Comparison of ENCODE assay signal across 9 cellular contexts in genomic region chr17:18625509-18626104, GRCh38. TPM values are rescaled to one million over a fixed set of nuclear protein-coding genes. Genes with fewer than 3 reads are reported as not detected.
A peak's percentile ranks its signal among the peaks of the same experiment; 100 is the strongest.
DNase-seq lines count a peak whose midpoint lies in the region; ATAC-seq lines count a peak whose summit lies in the region.
"Not testable (repeated sequence)": the region's sequence is repeated elsewhere in the genome, so short reads cannot be mapped to it uniquely, and the experiment has no call there.
"Had no signal": no experiment of that assay in that cellular context is flagged by ENCODE, and none has a peak within 500 bp of the region (broad histone marks: within the 10 kb centered on the region; RNA-seq: fewer than 3 reads in every experiment).

No MANE protein-coding gene starts in this region.

- peaks cover 11% of the 10 kb centered on the region for H3K4me1 Mint-ChIP-seq in activated CD4-positive, alpha-beta memory T cell treated with anti-CD3 and anti-CD28 coated beads for 36 hours (ENCODE audit: low read depth)

- H3K36me3 Mint-ChIP-seq in activated CD4-positive, alpha-beta memory T cell treated with anti-CD3 and anti-CD28 coated beads for 36 hours = not testable (repeated sequence)

- peak; percentile 68 for DNase-seq in NK-92 (lab: John Stamatoyannopoulos, UW; ENCODE audit: unreplicated experiment)
- peak; percentile 97 for DNase-seq in activated CD4-positive, alpha-beta memory T cell treated with anti-CD3 and anti-CD28 coated beads for 36 hours
- peak; percentile 65 for DNase-seq in kidney tubule cell (ENCODE audit: low spot score)
- DNase-seq in smooth muscle cell of the brain vasculature (ENCODE audit: low read depth, low spot score) = peak; percentile 52

- peak overlapping the region; percentile 76 for H3K4me3 ChIP-seq in ACC112 (ENCODE audit: low read depth, low read length)

- not testable (repeated sequence) for H3K9me3 Mint-ChIP-seq in activated CD4-positive, alpha-beta memory T cell treated with anti-CD3 and anti-CD28 coated beads for 36 hours

- H3K27me3 ChIP-seq in ACC112 (ENCODE audit: insufficient read depth, low read length) = not testable (repeated sequence)

- not testable (repeated sequence) for H3K4me1 ChIP-seq in ACC112 (ENCODE audit: control insufficient read depth, insufficient read depth, low read length, unreplicated experiment)

- CTCF ChIA-PET in activated CD4-positive, alpha-beta memory T cell treated with anti-CD3 and anti-CD28 coated beads for 36 hours (lab: Charles Lee) = interaction anchor here (0.6 to 1.6 kb wide), 13 partner anchors 8 to 433 kb away, joined by 3 to 4 read pairs (median 3); partner anchors contain the start of genes SMCR8 and TOP3A

- H3K4me3 Mint-ChIP-seq in activated CD4-positive, alpha-beta memory T cell treated with anti-CD3 and anti-CD28 coated beads for 36 hours = peak overlapping the region; percentile 86

- H2AFZ ChIP-seq in ACC112 (ENCODE audit: low read length, unreplicated experiment) = peak overlapping the region; percentile 15

- H3K27ac ChIP-seq in ACC112 (ENCODE audit: low read depth, low read length) = not testable (repeated sequence)
- H3K27ac ChIP-seq in cingulate gyrus (ENCODE audit: low read depth, low read length) = peak overlapping the region; percentile 19

- H3K27me3 Mint-ChIP-seq in activated CD4-positive, alpha-beta memory T cell treated with anti-CD3 and anti-CD28 coated beads for 36 hours = not testable (repeated sequence)

- POLR2A ChIA-PET in activated CD4-positive, alpha-beta memory T cell treated with anti-CD3 and anti-CD28 coated beads for 36 hours (lab: Charles Lee) = not testable (repeated sequence)

- ATAC-seq in GM19025 (IDR thresholded peaks at IDR 0.05; ENCODE audit: low read depth, unreplicated experiment) (peak; percentile 75), HG03457 (IDR thresholded peaks at IDR 0.05; ENCODE audit: unreplicated experiment) (peak; percentile 58)

- not testable (repeated sequence) for H3K79me2 ChIP-seq in ACC112 (ENCODE audit: control insufficient read depth, insufficient read depth, low read length, unreplicated experiment)

- H3K36me3 ChIP-seq in ACC112 (ENCODE audit: insufficient read depth, low read length) = not testable (repeated sequence)

- intact Hi-C loops in activated CD4-positive, alpha-beta memory T cell treated with anti-CD3 and anti-CD28 coated beads for 36 hours (cut with micrococcal nuclease) = not testable (repeated sequence)

- H3K27ac Mint-ChIP-seq in activated CD4-positive, alpha-beta memory T cell treated with anti-CD3 and anti-CD28 coated beads for 36 hours = peak overlapping the region; percentile 70

RNA-seq across cellular contexts. Expression of gene TBC1D28, which starts 18.6 kb away (rescaled TPM):
- total RNA-seq in activated CD4-positive, alpha-beta memory T cell treated with anti-CD3 and anti-CD28 coated beads for 36 hours = not detected
- total RNA-seq: T-helper 1 cell treated with Interleukin-12 subunit alpha and Interleukin-12 subunit beta and Interleukin-4 antibody, amounts not matched to agents 30 ng/mL and 1 ng/mL, for 36 hours had no signal

RNA-seq across cellular contexts. Expression of gene FOXO3B, which starts 56.5 kb away (rescaled TPM):
- total RNA-seq in activated CD4-positive, alpha-beta memory T cell treated with anti-CD3 and anti-CD28 coated beads for 36 hours = 1 to 10 TPM; 2.0 to 2.5 TPM
